2 cellular contexts compared by ENCODE assay signal in the genomic region with DNA sequence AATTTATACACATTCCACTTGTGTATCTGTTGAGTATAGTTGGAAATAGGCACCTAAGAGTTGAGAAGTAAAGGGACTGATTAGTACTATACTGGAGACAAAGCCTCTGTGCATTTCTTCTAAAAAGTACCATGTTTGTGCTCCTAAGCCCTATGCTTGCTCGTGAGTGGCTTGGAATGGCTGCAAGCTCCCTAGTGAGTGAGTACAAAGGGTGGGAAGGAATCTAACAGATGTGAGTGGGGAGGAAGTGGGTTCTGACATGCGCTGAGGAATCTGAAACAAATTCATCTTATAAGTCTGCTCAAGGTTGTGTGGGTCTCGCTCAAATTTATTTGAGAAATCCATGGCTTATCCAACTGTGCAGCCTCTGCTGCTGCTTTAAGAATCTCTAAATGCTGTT.
TF ChIP-seq lines count a peak whose summit lies in the region.

No MANE protein-coding gene starts in this region.

TF ChIP-seq in HepG2, 621 proteins besides CTCF, POLR2A, EP300 and RAD21:
- TF ChIP-seq RBM22 (optimal IDR thresholded peaks at IDR 0.05; ENCODE audit: low read length) (peak; percentile 24), ZNF44 (CRISPR knock-in tag; IDR thresholded peaks at IDR 0.05) (no peak), ZNF207 (IDR thresholded peaks at IDR 0.05; ENCODE audit: borderline replicate concordance) (no peak)
TF ChIP-seq in HepG2: peak in this region for 1.

TF ChIP-seq in WTC11, 78 proteins besides CTCF, POLR2A, EP300 and RAD21:
- TF ChIP-seq ZNF138 (CRISPR knock-in tag; conservative IDR thresholded peaks at IDR 0.05) (no peak), NFE2L1 (CRISPR knock-in tag; IDR thresholded peaks at IDR 0.05) (no peak), ZNF263 (CRISPR knock-in tag; IDR thresholded peaks at IDR 0.05; ENCODE audit: low read depth) (no peak), ATF3 (CRISPR knock-in tag; conservative IDR thresholded peaks at IDR 0.05) (no peak), SMAD3 (CRISPR knock-in tag; IDR thresholded peaks at IDR 0.05; ENCODE audit: borderline replicate concordance) (no peak), ZNF423 (CRISPR knock-in tag; IDR thresholded peaks at IDR 0.05) (no peak), MYBL2 (CRISPR knock-in tag; IDR thresholded peaks at IDR 0.05) (no peak), ZNF671 (CRISPR knock-in tag; IDR thresholded peaks at IDR 0.05) (no peak), ZNF317 (CRISPR knock-in tag; IDR thresholded peaks at IDR 0.05; ENCODE audit: borderline replicate concordance, low read depth) (no peak)
